In genomic region chr17:82703935-82704865, GRCh38 we compare ENCODE assay signal across 19 cellular contexts. TPM values are rescaled to one million over a fixed set of nuclear protein-coding genes. Genes with fewer than 3 reads are reported as not detected.
A peak's percentile ranks its signal among the peaks of the same experiment; 100 is the strongest.
DNase-seq lines count a peak whose midpoint lies in the region; ATAC-seq, FAIRE-seq and TF ChIP-seq lines count a peak whose summit lies in the region.
"Had no signal": no experiment of that assay in that cellular context is flagged by ENCODE, and none has a peak within 500 bp of the region (broad histone marks: within the 10 kb centered on the region; RNA-seq: fewer than 3 reads in every experiment).

No MANE protein-coding gene starts in this region.

- FAIRE-seq in K562 (lab: Jason Lieb, UNC) = peak; percentile 66
- FAIRE-seq: HTR-8/SVneo had no signal

- H3K4me3 ChIP-seq in K562 = no peak overlapping the region
- peak overlapping the region; percentile 51 to 61 for H3K4me3 ChIP-seq in mucosa of rectum (ENCODE audit: low read length in 2 of 2)
- H3K4me3 ChIP-seq in Karpas-422 (ENCODE audit: low read length) = no peak overlapping the region

- H4K20me1 ChIP-seq in K562 (replicated peaks; ENCODE audit: control insufficient read depth, insufficient read depth, low read length) (0 out of 2 replicates have a peak, but pooled peaks cover 2% of the 10 kb centered on the region), Karpas-422 (ENCODE audit: insufficient read depth, low read depth, low read length) (no peaks in the 10 kb centered on the region)

- BruUV-seq in K562 (replicated peaks; lab: Mats Ljungman, UMichigan) = no TSS peak

- DNase-seq in COLO668 (lab: John Stamatoyannopoulos, UW; ENCODE audit: unreplicated experiment) = peak; percentile 10
- peak in 2 of 4 experiments; percentile 20 to 27 for DNase-seq in K562 (ENCODE audit: extremely low read depth in 1 of 4, low spot score in 3 of 4)
- DNase-seq in HEK293T (ENCODE audit: extremely low spot score) = no peak
- DNase-seq in foreskin keratinocyte = no peak
- no peak for DNase-seq in Karpas-422
- DNase-seq: ACHN; activated CD8-positive, alpha-beta memory T cell treated with anti-CD3 and anti-CD28 coated beads for 24 hours; brain microvascular endothelial cell; dermis blood vessel endothelial cell; DMS79 treated with DMSO at 0.1 percent for 48 hours; foreskin fibroblast; NCI-H1436; NCI-H82; PC-3; stimulated activated CD4-positive, alpha-beta T cell treated with anti-CD3 and anti-CD28 coated beads, Interleukin-15, amount 100 ng/mL, for 24 hours; stimulated activated naive CD8-positive, alpha-beta T cell treated with anti-CD3 and anti-CD28 coated beads, Interleukin-15, Interleukin-2, amounts not matched to agents 100 U/mL and 50 U/mL, for 24 hours had no signal

- H3K9me1 ChIP-seq in K562 (ENCODE audit: control insufficient read depth, insufficient read depth, low read length) = peaks cover 3% of the 10 kb centered on the region

- H3K9ac ChIP-seq in K562 (ENCODE audit: insufficient read depth in 1 of 2, low read depth in 2 of 2, low read length in 2 of 2) (peak overlapping the region in 1 of 2 experiments; percentile 40; a peak in 1 of 4 replicates), mucosa of rectum (ENCODE audit: low read depth in 1 of 2, low read length in 2 of 2) (peak overlapping the region; percentile 52 to 76), Karpas-422 (ENCODE audit: low read length) (no peak overlapping the region)

- ATAC-seq in K562 = peak; percentile 48; the same call in 2 of the 3 replicates
- no peak for ATAC-seq in foreskin keratinocyte
- ATAC-seq: PC-3; stimulated activated naive CD8-positive, alpha-beta T cell treated with anti-CD3 and anti-CD28 coated beads, Interleukin-15, Interleukin-2, amounts not matched to agents 100 U/mL and 50 U/mL, for 24 hours had no signal

- TF ChIP-seq CTCF in K562 (IDR thresholded peaks at IDR 0.05 in 2 of 3, conservative IDR thresholded peaks at IDR 0.05 in 1 of 3; ENCODE audit: insufficient read depth in 2 of 3, low read depth in 1 of 3, low read length in 3 of 3) (no peak), foreskin keratinocyte (conservative IDR thresholded peaks at IDR 0.05) (no peak)

- H3K27me3 ChIP-seq in K562 (ENCODE audit: control insufficient read depth in 2 of 2, insufficient read depth in 2 of 2, low read length in 2 of 2) (peaks cover 0 to 16% of the 10 kb centered on the region in 2 experiments; a peak in 2 of 5 replicates), mucosa of rectum (ENCODE audit: control insufficient read depth in 2 of 2, insufficient read depth in 2 of 2, low read length in 2 of 2) (no peaks in the 10 kb centered on the region), foreskin keratinocyte (no peaks in the 10 kb centered on the region), Karpas-422 (ENCODE audit: low read length) (no peaks in the 10 kb centered on the region)
- H3K27me3 ChIP-seq: brain microvascular endothelial cell had no signal

- POLR2A ChIA-PET in K562 (lab: Yijun Ruan, JAX) = no interaction called here
- POLR2A ChIA-PET in HEK293T (lab: Yijun Ruan, JAX) = interaction anchor here (1.1 kb wide), 1 partner anchor 12 kb away, joined by 4 read pairs; the partner anchor contains the start of gene FN3KRP

- no peaks in the 10 kb centered on the region for H3K36me3 ChIP-seq in K562 (ENCODE audit: control insufficient read depth, insufficient read depth, low read length)
- no peaks in the 10 kb centered on the region for H3K36me3 ChIP-seq in mucosa of rectum (ENCODE audit: control insufficient read depth in 2 of 2, insufficient read depth in 2 of 2, low read length in 2 of 2)
- no peaks in the 10 kb centered on the region for H3K36me3 ChIP-seq in Karpas-422 (ENCODE audit: insufficient read depth, low read length)
- H3K36me3 ChIP-seq: brain microvascular endothelial cell, neutrophil had no signal

- WGBS in K562 (ENCODE audit: insufficient coverage, low coverage, missing lambda C conversion rate) = 21% methylated on average over 36 of the region's 38 CpGs

- H3K9me3 ChIP-seq in K562 (replicated peaks; ENCODE audit: control insufficient read depth, insufficient read depth, low read depth, low read length) = no peaks in the 10 kb centered on the region
- no peaks in the 10 kb centered on the region for H3K9me3 ChIP-seq in mucosa of rectum (ENCODE audit: control insufficient read depth in 2 of 2, low read length in 2 of 2)
- no peaks in the 10 kb centered on the region for H3K9me3 ChIP-seq in Karpas-422 (ENCODE audit: low read length)
- H3K9me3 ChIP-seq: neutrophil had no signal

- in situ Hi-C loops in K562 (cut with MboI) = no loop called here

- H3K27ac ChIP-seq in K562 (ENCODE audit: extremely low read depth, low read depth, low read length) (no peak overlapping the region), mucosa of rectum (ENCODE audit: low read depth in 2 of 2, low read length in 2 of 2) (peak overlapping the region; percentile 96 to 97), foreskin keratinocyte (no peak overlapping the region), Karpas-422 (ENCODE audit: low read length) (no peak overlapping the region)
- H3K27ac ChIP-seq: brain microvascular endothelial cell, neutrophil had no signal

- TF ChIP-seq RAD21 in K562 (CRISPR knock-in tag; conservative IDR thresholded peaks at IDR 0.05 in 1 of 2, IDR thresholded peaks at IDR 0.05 in 1 of 2) = no peak

- H3K9me2 ChIP-seq in Karpas-422 (replicated peaks; ENCODE audit: insufficient read depth, low read length) = no peaks in the 10 kb centered on the region

- H2AFZ ChIP-seq in K562 (ENCODE audit: low read depth, low read length) = 0 out of 2 replicates have a peak overlapping the region, but pooled peaks have one; percentile 16
- H2AFZ ChIP-seq in Karpas-422 (ENCODE audit: low read length) = no peak overlapping the region

- TF ChIP-seq POLR2A in K562 (conservative IDR thresholded peaks at IDR 0.05) = no peak

- intact Hi-C loops in K562 (cut with micrococcal nuclease) = no loop called here

- H3K79me2 ChIP-seq in K562 (ENCODE audit: control insufficient read depth, insufficient read depth, low read length) = no peaks in the 10 kb centered on the region
- no peaks in the 10 kb centered on the region for H3K79me2 ChIP-seq in Karpas-422 (ENCODE audit: low read length)

- no peak for TF ChIP-seq EP300 in K562 (IDR thresholded peaks at IDR 0.05; ENCODE audit: low read length)

- H3K4me2 ChIP-seq in K562 (ENCODE audit: insufficient read depth, low read length) (no peak overlapping the region), Karpas-422 (ENCODE audit: low read depth, low read length, poor library complexity, severe bottlenecking) (no peak overlapping the region)

- H3K4me1 ChIP-seq in K562 (replicated peaks in 1 of 2; ENCODE audit: control insufficient read depth in 2 of 2, insufficient read depth in 2 of 2, low read length in 2 of 2) (peaks cover 0 to 39% of the 10 kb centered on the region in 2 experiments; a peak in 3 of 5 replicates), mucosa of rectum (ENCODE audit: control insufficient read depth in 2 of 2, insufficient read depth in 2 of 2, low read length in 2 of 2) (peaks cover 33 to 49% of the 10 kb centered on the region in 2 donors), foreskin keratinocyte (peaks cover 6% of the 10 kb centered on the region), Karpas-422 (ENCODE audit: low read length) (peaks cover 5% of the 10 kb centered on the region)

- CTCF ChIA-PET in K562 (lab: Yijun Ruan, JAX; ENCODE audit: low intra/inter-chr PET ratio) (no interaction called here), HEK293T (lab: Yijun Ruan, JAX) (no interaction called here)

RNA-seq across cellular contexts. Expression of gene RAB40B, which starts 5.7 kb away (rescaled TPM):
- total RNA-seq in K562 (2011; cell fraction: chromatin; rRNA removed; ENCODE audit: low replicate concordance) = 4.8 and 7.6 TPM in 2 replicates
- total RNA-seq in K562 (2011; cell fraction: nucleolus; rRNA removed) = 3.3 and 3.8 TPM in 2 replicates
- 1.7 and 5.0 TPM in 2 replicates for total RNA-seq in K562 (2011; cell fraction: nucleoplasm; rRNA removed)
- total RNA-seq in K562 (2014; rRNA removed) (2.0 and 6.2 TPM in 2 replicates), K562 (2014; rRNA removed; fragmentation: Illumina TruSeq; extraction: Trizol) (0.99 and 1.1 TPM in 2 replicates), K562 (2015; rRNA removed; fragmentation: Illumina TruSeq; extraction: Trizol) (0.64 and 1.2 TPM in 2 replicates), K562 (2021) (3.6 and 3.8 TPM in 2 replicates), foreskin keratinocyte (4.8 and 8.8 TPM in 2 replicates)
- polyA plus RNA-seq in K562 (2011; rRNA removed) (2.5 and 2.7 TPM in 2 replicates), K562 (2014; fragmentation: Illumina TruSeq; extraction: Trizol) (1.4 and 3.2 TPM in 2 replicates), K562 (2014; fragmentation: Nextera tagmentation; extraction: Ambion mirVana) (under 1 TPM; 0.13 to 0.38 TPM), K562 (2014; rRNA removed) (3.2 and 4.6 TPM in 2 replicates), foreskin keratinocyte (5.8 and 7.1 TPM in 2 replicates)
- polyA plus RNA-seq in K562 (2011; cell fraction: cytosol; rRNA removed) = 4.3 and 9.2 TPM in 2 replicates
- polyA plus RNA-seq in K562 (2011; cell fraction: nucleus; rRNA removed) = 3.6 and 6.3 TPM in 2 replicates
- 3.7 and 4.9 TPM in 2 replicates for polyA plus RNA-seq in K562 (2012)
- polyA minus RNA-seq in K562 (2011; rRNA and poly(A)+ RNA removed) = 0.56 and 0.60 TPM in 2 replicates
- polyA minus RNA-seq in K562 (2011; cell fraction: cytosol; rRNA and poly(A)+ RNA removed) = 1.2 and 3.5 TPM in 2 replicates
- 1.9 and 2.1 TPM in 2 replicates for polyA minus RNA-seq in K562 (2011; cell fraction: nucleus; rRNA and poly(A)+ RNA removed)
- total RNA-seq in Karpas-422 (2014; rRNA removed; shearing (Covaris generic); ENCODE audit: low replicate concordance) = 1.7 and 1.8 TPM in 2 replicates

RNA-seq across cellular contexts. Expression of gene FN3KRP, which starts 12.3 kb away (rescaled TPM):
- total RNA-seq in K562 (2011; cell fraction: chromatin; rRNA removed; ENCODE audit: low replicate concordance) = 33.2 and 69.9 TPM in 2 replicates
- total RNA-seq in K562 (2011; cell fraction: nucleolus; rRNA removed) = 27.5 and 33.9 TPM in 2 replicates
- total RNA-seq in K562 (2011; cell fraction: nucleoplasm; rRNA removed) = 30.4 and 32.0 TPM in 2 replicates
- total RNA-seq in K562 (2014; rRNA removed) (26.2 and 29.8 TPM in 2 replicates), K562 (2014; rRNA removed; fragmentation: Illumina TruSeq; extraction: Trizol) (18.0 and 21.1 TPM in 2 replicates), K562 (2015; rRNA removed; fragmentation: Illumina TruSeq; extraction: Trizol) (23.5 and 24.9 TPM in 2 replicates), K562 (2021) (28.1 and 32.1 TPM in 2 replicates), foreskin keratinocyte (24.2 and 31.0 TPM in 2 replicates)
- polyA plus RNA-seq in K562 (2011; rRNA removed) (21.7 and 25.8 TPM in 2 replicates), K562 (2014; fragmentation: Illumina TruSeq; extraction: Trizol) (31.0 and 34.7 TPM in 2 replicates), K562 (2014; fragmentation: Nextera tagmentation; extraction: Ambion mirVana) (1 to 10 TPM; 2.0 to 4.4 TPM), K562 (2014; rRNA removed) (26.1 and 29.1 TPM in 2 replicates), foreskin keratinocyte (27.2 and 36.6 TPM in 2 replicates)
- polyA plus RNA-seq in K562 (2011; cell fraction: cytosol; rRNA removed) = 19.4 and 22.5 TPM in 2 replicates
- polyA plus RNA-seq in K562 (2011; cell fraction: nucleus; rRNA removed) = 25.5 and 28.4 TPM in 2 replicates
- 44.5 and 51.0 TPM in 2 replicates for polyA plus RNA-seq in K562 (2012)
- polyA minus RNA-seq in K562 (2011; rRNA and poly(A)+ RNA removed) = 10.9 and 11.3 TPM in 2 replicates
- 10.4 and 15.7 TPM in 2 replicates for polyA minus RNA-seq in K562 (2011; cell fraction: cytosol; rRNA and poly(A)+ RNA removed)
- polyA minus RNA-seq in K562 (2011; cell fraction: nucleus; rRNA and poly(A)+ RNA removed) = 4.4 and 7.1 TPM in 2 replicates
- 6.2 and 6.6 TPM in 2 replicates for total RNA-seq in Karpas-422 (2014; rRNA removed; shearing (Covaris generic); ENCODE audit: low replicate concordance)

RNA-seq across cellular contexts. Expression of gene FN3K, which starts 31.2 kb away (rescaled TPM):
- total RNA-seq in K562 (2011; cell fraction: chromatin; rRNA removed; ENCODE audit: low replicate concordance) = 37.1 and 44.4 TPM in 2 replicates
- 20.8 and 23.0 TPM in 2 replicates for total RNA-seq in K562 (2011; cell fraction: nucleolus; rRNA removed)
- total RNA-seq in K562 (2011; cell fraction: nucleoplasm; rRNA removed) = 22.2 and 22.9 TPM in 2 replicates
- 6.3 and 6.6 TPM in 2 replicates for total RNA-seq in K562 (2014; rRNA removed)
- 1.3 and 1.4 TPM in 2 replicates for total RNA-seq in K562 (2014; rRNA removed; fragmentation: Illumina TruSeq; extraction: Trizol)
- 3.6 TPM in 2 replicates for total RNA-seq in K562 (2015; rRNA removed; fragmentation: Illumina TruSeq; extraction: Trizol)
- 20.0 and 22.7 TPM in 2 replicates for total RNA-seq in K562 (2021)
- polyA plus RNA-seq in K562 (2011; rRNA removed) = 3.8 and 6.1 TPM in 2 replicates
- polyA plus RNA-seq in K562 (2011; cell fraction: cytosol; rRNA removed) = 2.0 and 2.3 TPM in 2 replicates
- 14.3 and 19.9 TPM in 2 replicates for polyA plus RNA-seq in K562 (2011; cell fraction: nucleus; rRNA removed)
- polyA plus RNA-seq in K562 (2012) = 22.1 and 24.7 TPM in 2 replicates
- polyA plus RNA-seq in K562 (2014; fragmentation: Illumina TruSeq; extraction: Trizol) = 8.6 and 10.6 TPM in 2 replicates
- polyA plus RNA-seq in K562 (2014; fragmentation: Nextera tagmentation; extraction: Ambion mirVana) = under 1 TPM; 0.08 to 0.11 TPM
- 7.9 and 10.0 TPM in 2 replicates for polyA plus RNA-seq in K562 (2014; rRNA removed)
- 3.8 and 5.8 TPM in 2 replicates for polyA minus RNA-seq in K562 (2011; rRNA and poly(A)+ RNA removed)
- 10.5 and 19.6 TPM in 2 replicates for polyA minus RNA-seq in K562 (2011; cell fraction: cytosol; rRNA and poly(A)+ RNA removed)
- 6.9 and 14.9 TPM in 2 replicates for polyA minus RNA-seq in K562 (2011; cell fraction: nucleus; rRNA and poly(A)+ RNA removed)
- 1.2 and 1.4 TPM in 2 replicates for total RNA-seq in foreskin keratinocyte
- polyA plus RNA-seq in foreskin keratinocyte = 1.3 and 2.4 TPM in 2 replicates
- not detected in 2 replicates for total RNA-seq in Karpas-422 (2014; rRNA removed; shearing (Covaris generic); ENCODE audit: low replicate concordance)

RNA-seq across cellular contexts. Expression of gene TBCD, which starts 47.7 kb away (rescaled TPM):
- 239 and 410 TPM in 2 replicates for total RNA-seq in K562 (2011; cell fraction: chromatin; rRNA removed; ENCODE audit: low replicate concordance)
- 169 and 192 TPM in 2 replicates for total RNA-seq in K562 (2011; cell fraction: nucleolus; rRNA removed)
- total RNA-seq in K562 (2011; cell fraction: nucleoplasm; rRNA removed) = 154 and 170 TPM in 2 replicates
- total RNA-seq in K562 (2014; rRNA removed) (29.8 and 47.3 TPM in 2 replicates), K562 (2014; rRNA removed; fragmentation: Illumina TruSeq; extraction: Trizol) (18.7 and 23.6 TPM in 2 replicates), K562 (2015; rRNA removed; fragmentation: Illumina TruSeq; extraction: Trizol) (26.0 and 27.1 TPM in 2 replicates), K562 (2021) (98.3 and 98.5 TPM in 2 replicates), foreskin keratinocyte (76.4 and 91.7 TPM in 2 replicates)
- polyA plus RNA-seq in K562 (2011; rRNA removed) (28.0 and 45.4 TPM in 2 replicates), K562 (2014; fragmentation: Illumina TruSeq; extraction: Trizol) (36.5 and 40.9 TPM in 2 replicates), K562 (2014; fragmentation: Nextera tagmentation; extraction: Ambion mirVana) (10 to 100 TPM in 1 of 2 experiments, 1 to 10 TPM in 1; 8.9 to 20.2 TPM), K562 (2014; rRNA removed) (42.3 and 50.3 TPM in 2 replicates), foreskin keratinocyte (104 and 112 TPM in 2 replicates)
- 46.1 and 77.8 TPM in 2 replicates for polyA plus RNA-seq in K562 (2011; cell fraction: cytosol; rRNA removed)
- polyA plus RNA-seq in K562 (2011; cell fraction: nucleus; rRNA removed) = 191 and 272 TPM in 2 replicates
- polyA plus RNA-seq in K562 (2012) = 79.2 and 88.0 TPM in 2 replicates
- 41.7 and 49.7 TPM in 2 replicates for polyA minus RNA-seq in K562 (2011; rRNA and poly(A)+ RNA removed)
- 67.8 and 69.4 TPM in 2 replicates for polyA minus RNA-seq in K562 (2011; cell fraction: cytosol; rRNA and poly(A)+ RNA removed)
- 54.7 and 67.0 TPM in 2 replicates for polyA minus RNA-seq in K562 (2011; cell fraction: nucleus; rRNA and poly(A)+ RNA removed)
- total RNA-seq in Karpas-422 (2014; rRNA removed; shearing (Covaris generic); ENCODE audit: low replicate concordance) = 26.2 and 28.7 TPM in 2 replicates

RNA-seq across cellular contexts. Expression of gene WDR45B, which starts 56.0 kb away (rescaled TPM):
- 83.1 and 109 TPM in 2 replicates for total RNA-seq in K562 (2011; cell fraction: chromatin; rRNA removed; ENCODE audit: low replicate concordance)
- 50.1 and 60.7 TPM in 2 replicates for total RNA-seq in K562 (2011; cell fraction: nucleolus; rRNA removed)
- 83.7 and 86.3 TPM in 2 replicates for total RNA-seq in K562 (2011; cell fraction: nucleoplasm; rRNA removed)
- total RNA-seq in K562 (2014; rRNA removed) (30.6 and 36.8 TPM in 2 replicates), K562 (2014; rRNA removed; fragmentation: Illumina TruSeq; extraction: Trizol) (27.9 and 30.0 TPM in 2 replicates), K562 (2015; rRNA removed; fragmentation: Illumina TruSeq; extraction: Trizol) (35.2 and 35.9 TPM in 2 replicates), K562 (2021) (35.8 and 38.3 TPM in 2 replicates), foreskin keratinocyte (70.8 and 73.6 TPM in 2 replicates)
- polyA plus RNA-seq in K562 (2011; rRNA removed) (74.4 and 75.8 TPM in 2 replicates), K562 (2014; fragmentation: Illumina TruSeq; extraction: Trizol) (39.2 and 40.0 TPM in 2 replicates), K562 (2014; fragmentation: Nextera tagmentation; extraction: Ambion mirVana) (1 to 10 TPM in 1 of 2 experiments, under 1 TPM in 1; 0.72 to 1.9 TPM), K562 (2014; rRNA removed) (43.1 and 46.1 TPM in 2 replicates), foreskin keratinocyte (48.0 and 54.7 TPM in 2 replicates)
- polyA plus RNA-seq in K562 (2011; cell fraction: cytosol; rRNA removed) = 58.3 and 60.5 TPM in 2 replicates
- 106 and 133 TPM in 2 replicates for polyA plus RNA-seq in K562 (2011; cell fraction: nucleus; rRNA removed)
- 38.1 and 40.3 TPM in 2 replicates for polyA plus RNA-seq in K562 (2012)
- polyA minus RNA-seq in K562 (2011; rRNA and poly(A)+ RNA removed) = 37.0 and 42.6 TPM in 2 replicates
- 28.9 and 36.0 TPM in 2 replicates for polyA minus RNA-seq in K562 (2011; cell fraction: cytosol; rRNA and poly(A)+ RNA removed)
- polyA minus RNA-seq in K562 (2011; cell fraction: nucleus; rRNA and poly(A)+ RNA removed) = 29.6 and 30.9 TPM in 2 replicates
- total RNA-seq in Karpas-422 (2014; rRNA removed; shearing (Covaris generic); ENCODE audit: low replicate concordance) = 55.8 and 58.9 TPM in 2 replicates

Comparison
In these comparisons a context has a peak if more than half of its experiments do, and no peak if none do; other contexts are left out.
1. H3K27ac ChIP-seq: peak in mucosa of rectum (2 of 2); none in K562 (single experiment), foreskin keratinocyte (single experiment) and Karpas-422 (single experiment).
2. H3K4me3 ChIP-seq: peak in mucosa of rectum (2 of 2); none in K562 (single experiment) and Karpas-422 (single experiment).